8 cellular contexts compared by ENCODE assay signal in the genomic region with DNA sequence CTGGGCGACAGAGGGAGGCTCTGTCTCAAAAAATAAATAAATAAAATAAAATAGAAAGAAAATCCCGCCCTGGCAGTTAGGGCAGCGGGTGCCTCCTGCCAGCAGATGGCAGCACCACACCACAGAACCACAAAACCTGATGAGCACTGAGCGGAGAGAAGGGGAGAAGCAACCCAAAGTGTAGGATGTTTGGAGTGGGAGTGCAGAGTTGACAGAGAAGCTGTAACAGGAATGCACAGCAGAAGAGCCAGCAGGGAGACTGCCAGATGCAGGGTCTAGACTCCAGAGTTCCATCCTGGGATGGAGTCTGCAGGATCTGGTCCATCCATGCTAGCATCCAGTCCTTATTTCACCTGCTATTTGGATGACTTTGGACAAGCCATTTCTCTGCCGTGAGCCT. TPM values are rescaled to one million over a fixed set of nuclear protein-coding genes. Genes with fewer than 3 reads are reported as not detected.
DNase-seq lines count a peak whose midpoint lies in the region; ATAC-seq and TF ChIP-seq lines count a peak whose summit lies in the region.

No MANE protein-coding gene starts in this region.

- H3K9me3 Mint-ChIP-seq in activated T-cell treated with anti-CD3 and anti-CD28 coated beads, Interleukin-2, amount 50 U/mL, for 24 hours: no peaks in the 10 kb centered on the region

- H3K79me2 ChIP-seq in OCI-LY1 (ENCODE audit: insufficient read depth, low read length) (no peaks in the 10 kb centered on the region), fibroblast of lung (ENCODE audit: control insufficient read depth, insufficient read depth, low read length) (no peaks in the 10 kb centered on the region)

- H3K9ac ChIP-seq in OCI-LY1 (ENCODE audit: low read length) (no peak overlapping the region), fibroblast of lung (ENCODE audit: insufficient read depth, low read length) (no peak overlapping the region)

- H3K27me3 Mint-ChIP-seq in activated T-cell treated with anti-CD3 and anti-CD28 coated beads, Interleukin-2, amount 50 U/mL, for 24 hours: peaks cover 27% of the 10 kb centered on the region

- H3K36me3 Mint-ChIP-seq in activated T-cell treated with anti-CD3 and anti-CD28 coated beads, Interleukin-2, amount 50 U/mL, for 24 hours (ENCODE audit: low read depth): no peaks in the 10 kb centered on the region

- H3K27me3 ChIP-seq in OCI-LY1 (ENCODE audit: insufficient read depth, low read length): peaks cover 11% of the 10 kb centered on the region
- peaks cover 6% of the 10 kb centered on the region for H3K27me3 ChIP-seq in fibroblast of lung (ENCODE audit: control insufficient read depth, insufficient read depth, low read length)
- H3K27me3 ChIP-seq in upper lobe of right lung: no peaks in the 10 kb centered on the region

- H2AFZ ChIP-seq in OCI-LY1 (ENCODE audit: low read length): no peak overlapping the region
- no peak overlapping the region for H2AFZ ChIP-seq in fibroblast of lung (ENCODE audit: low read length)

- intact Hi-C loops in upper lobe of right lung (cut with DNase I): no loop called here

- no peak overlapping the region for H3K27ac Mint-ChIP-seq in activated T-cell treated with anti-CD3 and anti-CD28 coated beads, Interleukin-2, amount 50 U/mL, for 24 hours

- H4K20me1 ChIP-seq in OCI-LY1 (ENCODE audit: insufficient read depth, low read length) (no peaks in the 10 kb centered on the region), fibroblast of lung (ENCODE audit: control insufficient read depth, extremely low read depth, insufficient read depth, low read length) (no peaks in the 10 kb centered on the region)

- ATAC-seq in upper lobe of right lung: peak; percentile 89
- no peak for ATAC-seq in HG03108 (IDR thresholded peaks at IDR 0.05; ENCODE audit: unreplicated experiment)

- no peaks in the 10 kb centered on the region for H3F3A ChIP-seq in OCI-LY1 (ENCODE audit: insufficient read depth, low read length)

- no peak overlapping the region for H3K4me3 Mint-ChIP-seq in activated T-cell treated with anti-CD3 and anti-CD28 coated beads, Interleukin-2, amount 50 U/mL, for 24 hours

- DNase-seq in ELF-1 (ENCODE audit: low read depth, low spot score): peak; percentile 84
- peak; percentile 73 for DNase-seq in HK-2 (ENCODE audit: unreplicated experiment)
- peak; percentile 69 for DNase-seq in activated T-cell treated with anti-CD3 and anti-CD28 coated beads, Interleukin-2, amount 50 U/mL, for 24 hours
- peak; percentile 40 to 71 for DNase-seq in fibroblast of lung (ENCODE audit: low read depth in 2 of 2)
- DNase-seq in nucleus accumbens (lab: John Stamatoyannopoulos, UW): peak in 47 of 56 donors; percentile 10 to 81 (median 48)
- peak; percentile 76 for DNase-seq in upper lobe of right lung

- H3K27ac ChIP-seq in OCI-LY1 (ENCODE audit: low read depth, low read length, poor library complexity, severe bottlenecking) (no peak overlapping the region), fibroblast of lung (ENCODE audit: insufficient read depth, low read length) (no peak overlapping the region), upper lobe of right lung (no peak overlapping the region)

- H3K4me2 ChIP-seq in OCI-LY1 (ENCODE audit: low read length) (no peak overlapping the region), fibroblast of lung (ENCODE audit: extremely low read depth, insufficient read depth, low read length) (no peak overlapping the region)

- H3K4me1 Mint-ChIP-seq in activated T-cell treated with anti-CD3 and anti-CD28 coated beads, Interleukin-2, amount 50 U/mL, for 24 hours (ENCODE audit: low read depth): peaks cover 6% of the 10 kb centered on the region

- H3K9me2 ChIP-seq in OCI-LY1 (ENCODE audit: low read depth, low read length): no peaks in the 10 kb centered on the region

- no peaks in the 10 kb centered on the region for H3K9me3 ChIP-seq in OCI-LY1 (ENCODE audit: low read length)
- no peaks in the 10 kb centered on the region for H3K9me3 ChIP-seq in fibroblast of lung (ENCODE audit: control insufficient read depth, insufficient read depth, low read depth, low read length)
- H3K9me3 ChIP-seq in upper lobe of right lung: no peaks in the 10 kb centered on the region

- H3K36me3 ChIP-seq in OCI-LY1 (ENCODE audit: insufficient read depth, low read length) (no peaks in the 10 kb centered on the region), fibroblast of lung (ENCODE audit: control insufficient read depth, insufficient read depth, low read length) (no peaks in the 10 kb centered on the region), upper lobe of right lung (no peaks in the 10 kb centered on the region)

- TF ChIP-seq CTCF in OCI-LY1 (IDR thresholded peaks at IDR 0.05; ENCODE audit: low read length) (peak; percentile 70), fibroblast of lung (conservative IDR thresholded peaks at IDR 0.05 in 1 of 2, IDR thresholded peaks at IDR 0.05 in 1 of 2; ENCODE audit: low read depth in 1 of 2, low read length in 2 of 2) (peak; percentile 85 to 89), upper lobe of right lung (IDR thresholded peaks at IDR 0.05) (peak; percentile 95)

- no peak overlapping the region for H3K4me3 ChIP-seq in OCI-LY1 (ENCODE audit: low read depth, low read length, poor library complexity, severe bottlenecking)
- no peak overlapping the region for H3K4me3 ChIP-seq in fibroblast of lung (replicated peaks in 1 of 4; ENCODE audit: control extremely low read depth in 1 of 4, insufficient read depth in 1 of 4, low read depth in 3 of 4, low read length in 4 of 4)
- H3K4me3 ChIP-seq in upper lobe of right lung: no peak overlapping the region

- peaks cover 4% of the 10 kb centered on the region for H3K4me1 ChIP-seq in OCI-LY1 (ENCODE audit: insufficient read depth, low read length, severe bottlenecking)
- peaks cover 17% of the 10 kb centered on the region for H3K4me1 ChIP-seq in fibroblast of lung (ENCODE audit: control insufficient read depth, extremely low read depth, insufficient read depth, low read length)
- no peaks in the 10 kb centered on the region for H3K4me1 ChIP-seq in upper lobe of right lung

RNA-seq across cellular contexts. Expression of gene KIRREL1, which starts 29.7 kb away (rescaled TPM):
- 83.0 and 123 TPM in 2 replicates for total RNA-seq in fibroblast of lung
- polyA plus RNA-seq in fibroblast of lung: 42.2 and 55.5 TPM in 2 replicates
- polyA plus RNA-seq in fibroblast of lung (2012): 57.7 and 93.5 TPM in 2 replicates
- 192 and 249 TPM in 2 replicates for polyA minus RNA-seq in fibroblast of lung (ENCODE audit: low replicate concordance)
- total RNA-seq in upper lobe of right lung: 40.8 TPM
